8 cellular contexts compared by ENCODE assay signal in genomic region chr4:186844059-186844681, GRCh38.
DNase-seq lines count a peak whose midpoint lies in the region; ATAC-seq and TF ChIP-seq lines count a peak whose summit lies in the region.

No MANE protein-coding gene starts in this region.

- H3K36me3 ChIP-seq in thyroid gland (no peaks in the 10 kb centered on the region), trophoblast cell (ENCODE audit: control insufficient read depth in 1 of 2, insufficient read depth in 2 of 2, low read length in 2 of 2) (no peaks in the 10 kb centered on the region)

- H3K27me3 ChIP-seq in thyroid gland, result no peaks in the 10 kb centered on the region
- no peaks in the 10 kb centered on the region for H3K27me3 ChIP-seq in trophoblast cell (ENCODE audit: insufficient read depth, low read length)

- H2BK5ac ChIP-seq in trophoblast cell (ENCODE audit: low read depth, low read length, poor library complexity), result no peak overlapping the region

- no peak overlapping the region for H3K18ac ChIP-seq in trophoblast cell (ENCODE audit: low read length)

- 25 to 30% methylated on average over 8 of the region's 8 CpGs for WGBS in thyroid gland, 2 donors
- no CpG with 5 or more reads among the region's 8 CpGs for WGBS in trophoblast cell (ENCODE audit: extremely low coverage, insufficient coverage, insufficient read length)

- TF ChIP-seq POLR2A in thyroid gland (IDR thresholded peaks at IDR 0.05), result no peak

- peak; percentile 55 for DNase-seq in LoVo (ENCODE audit: low spot score)
- peak; percentile 12 to 24 for DNase-seq in T47D (ENCODE audit: low read depth in 1 of 2, low spot score in 1 of 2)
- DNase-seq in left kidney (ENCODE audit: low read depth, low spot score), result peak; percentile 9
- DNase-seq in thyroid gland, result peak; percentile 17 to 37
- no peak for DNase-seq in trophoblast cell
- DNase-seq in T1000 (lab: John Stamatoyannopoulos, UW), result no peak
- DNase-seq in NCI-H2171 treated with DMSO at 0.1 percent for 48 hours (lab: John Stamatoyannopoulos, UW), result no peak

- no peak for ATAC-seq in GM19467 (IDR thresholded peaks at IDR 0.05; ENCODE audit: unreplicated experiment)

- no peak overlapping the region for H4K8ac ChIP-seq in trophoblast cell (ENCODE audit: low read depth, low read length)

- H3K27ac ChIP-seq in thyroid gland (peak overlapping the region; percentile 44 to 51 (median 47)), trophoblast cell (ENCODE audit: low read depth, low read length) (no peak overlapping the region)

- H3K14ac ChIP-seq in trophoblast cell (ENCODE audit: low read length), result no peak overlapping the region

- no peak overlapping the region for H2BK12ac ChIP-seq in trophoblast cell (ENCODE audit: low read length)

- H2AK5ac ChIP-seq in trophoblast cell (ENCODE audit: low read length), result no peak overlapping the region

- no peak overlapping the region for H2BK120ac ChIP-seq in trophoblast cell (ENCODE audit: insufficient read depth, low read length, poor library complexity)

- H3K4me1 ChIP-seq in thyroid gland, result peaks cover 0 to 19% of the 10 kb centered on the region in 2 donors
- H3K4me1 ChIP-seq in trophoblast cell (ENCODE audit: control insufficient read depth in 1 of 2, insufficient read depth in 2 of 2, low read length in 2 of 2), result peaks cover 0 to 4% of the 10 kb centered on the region in 2 experiments

- no peak overlapping the region for H2AFZ ChIP-seq in trophoblast cell (ENCODE audit: insufficient read depth, low read length, poor library complexity)

- H3K79me1 ChIP-seq in trophoblast cell (ENCODE audit: low read length), result no peaks in the 10 kb centered on the region

- no peak for TF ChIP-seq CTCF in thyroid gland (IDR thresholded peaks at IDR 0.05)

- no peak overlapping the region for H4K91ac ChIP-seq in trophoblast cell (ENCODE audit: low read depth, low read length)

- intact Hi-C loops in thyroid gland (cut with DNase I), result no loop called here

- no peak overlapping the region for H4K12ac ChIP-seq in trophoblast cell (ENCODE audit: low read depth, low read length)

- no peak overlapping the region for H3K9ac ChIP-seq in trophoblast cell (ENCODE audit: low read length)

- H3K23ac ChIP-seq in trophoblast cell (ENCODE audit: low read length), result no peak overlapping the region

- no peak overlapping the region for H3K4ac ChIP-seq in trophoblast cell (ENCODE audit: low read depth, low read length)

- H3K4me2 ChIP-seq in trophoblast cell (ENCODE audit: low read length), result no peak overlapping the region

- H3K9me3 ChIP-seq in thyroid gland (no peaks in the 10 kb centered on the region), trophoblast cell (ENCODE audit: insufficient read depth, low read depth, low read length) (no peaks in the 10 kb centered on the region)

- H3K79me2 ChIP-seq in trophoblast cell (ENCODE audit: control insufficient read depth, insufficient read depth, low read length, poor library complexity), result no peaks in the 10 kb centered on the region

- H3K4me3 ChIP-seq in thyroid gland (replicated peaks in 1 of 3), result peak overlapping the region in 1 of 3 donors; percentile 6
- no peak overlapping the region for H3K4me3 ChIP-seq in trophoblast cell (ENCODE audit: low read depth, low read length)

- in situ Hi-C loops in T47D (cut with HindIII; ENCODE audit: low pct_unique_long_range_greater_than_20kb, low sequenced_read_pairs), result no loop called here

Comparison
In these comparisons a context has a peak if more than half of its experiments do, and no peak if none do; other contexts are left out.
1. DNase-seq: peak in LoVo (single experiment), T47D (2 of 2), left kidney (single experiment) and thyroid gland (2 of 2); none in trophoblast cell (0 of 2), T1000 (single experiment) and NCI-H2171 treated with DMSO at 0.1 percent for 48 hours (single experiment).